In the genomic region with DNA sequence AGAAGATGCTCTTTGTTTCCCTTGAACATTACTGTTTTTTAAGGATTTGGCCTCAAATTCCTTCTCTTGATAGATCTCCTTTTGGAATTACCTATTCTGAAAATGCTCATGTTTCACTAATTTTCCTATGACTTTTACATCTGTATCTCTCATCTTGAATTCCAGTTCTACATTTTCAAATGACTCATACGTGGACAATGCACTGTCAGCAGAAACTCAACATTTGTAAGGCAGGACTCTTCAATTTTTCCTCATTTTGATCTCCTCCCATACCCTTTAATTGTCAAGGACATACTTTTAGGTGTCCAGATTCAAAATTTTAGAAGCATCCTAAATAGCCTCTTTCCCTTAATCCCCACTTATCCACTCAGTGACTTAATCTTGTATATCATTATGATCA, we compare ENCODE assay signal across 15 cellular contexts.
"Had no signal": no experiment of that assay in that cellular context is flagged by ENCODE, and none has a peak within 500 bp of the region (broad histone marks: within the 10 kb centered on the region; RNA-seq: fewer than 3 reads in every experiment).

No MANE protein-coding gene starts in this region.

- H3K4me3 ChIP-seq: breast epithelium, lower lobe of right lung, skin epidermis had no signal

- H3K27ac ChIP-seq: breast epithelium, lower lobe of right lung, skin epidermis had no signal

- ATAC-seq: left colon; lower lobe of right lung; stimulated activated naive CD8-positive, alpha-beta T cell treated with anti-CD3 and anti-CD28 coated beads, Interleukin-15, amount 100 ng/mL, for 72 hours had no signal

- H3K36me3 ChIP-seq: breast epithelium, lower lobe of right lung had no signal

- H3K4me1 ChIP-seq: breast epithelium, lower lobe of right lung had no signal

- H3K27me3 ChIP-seq: breast epithelium had no signal

- DNase-seq: activated CD4-positive, alpha-beta T cell treated with anti-CD3 and anti-CD28 coated beads, Interleukin-2, amount 10 ng/mL, durations not matched to agents 7 days and 5 days; activated CD8-positive, alpha-beta memory T cell treated with anti-CD3 and anti-CD28 coated beads for 24 hours; activated naive CD8-positive, alpha-beta T cell treated with anti-CD3 and anti-CD28 coated beads, Interleukin-2, amount 10 ng/mL, durations not matched to agents 7 days and 5 days; anterior cingulate cortex; erythroblast; glutamatergic neuron; left colon; lower lobe of right lung; nephron progenitor cell; occipital lobe; stimulated activated CD4-positive, alpha-beta T cell treated with anti-CD3 and anti-CD28 coated beads, Interleukin-15, amount 100 ng/mL, for 24 hours; stimulated activated naive CD8-positive, alpha-beta T cell treated with anti-CD3 and anti-CD28 coated beads, Interleukin-15, amount 100 ng/mL, for 72 hours; SW 1271 had no signal
